In genomic region chr6:73079611-73079955, GRCh38 we compare ENCODE assay signal across 2 cellular contexts.
TF ChIP-seq lines count a peak whose summit lies in the region.

No MANE protein-coding gene starts in this region.

TF ChIP-seq in GM23338, 12 proteins besides CTCF, POLR2A, EP300 and RAD21:
- no peak for TF ChIP-seq ZNF462 (CRISPR knock-in tag; IDR thresholded peaks at IDR 0.05)
- TF ChIP-seq POLR2AphosphoS5 (IDR thresholded peaks at IDR 0.05; ENCODE audit: low read depth): no peak
- TF ChIP-seq CREB1 (CRISPR knock-in tag; IDR thresholded peaks at IDR 0.05; ENCODE audit: low read depth): no peak
- TF ChIP-seq JUNB (IDR thresholded peaks at IDR 0.05; ENCODE audit: unreplicated experiment): no peak
- TF ChIP-seq EZH2phosphoT487 (IDR thresholded peaks at IDR 0.05; ENCODE audit: unreplicated experiment): no peak
- no peak for TF ChIP-seq NANOG (IDR thresholded peaks at IDR 0.05; ENCODE audit: borderline replicate concordance)
- TF ChIP-seq EZH2 (IDR thresholded peaks at IDR 0.05; ENCODE audit: low read depth, unreplicated experiment): no peak
- TF ChIP-seq ETS1 (IDR thresholded peaks at IDR 0.05): no peak
- TF ChIP-seq ZNF331 (CRISPR knock-in tag; IDR thresholded peaks at IDR 0.05; ENCODE audit: low read depth): no peak
- no peak for TF ChIP-seq ZNF114 (CRISPR knock-in tag; IDR thresholded peaks at IDR 0.05)
- no peak for TF ChIP-seq STAT1 (IDR thresholded peaks at IDR 0.05; ENCODE audit: unreplicated experiment)
- TF ChIP-seq REST (IDR thresholded peaks at IDR 0.05; ENCODE audit: unreplicated experiment): no peak

TF ChIP-seq in SK-N-SH, 30 proteins besides CTCF, POLR2A, EP300 and RAD21 (continued from another document):
- TF ChIP-seq PBX3 (IDR thresholded peaks at IDR 0.05) (peak; percentile 76), USF2 (IDR thresholded peaks at IDR 0.05; ENCODE audit: borderline replicate concordance, low read depth, low read length) (no peak), FOSL2 (IDR thresholded peaks at IDR 0.05; ENCODE audit: borderline replicate concordance, low read depth) (peak; percentile 58; the same call in 1 of the 2 replicates), MEF2A (IDR thresholded peaks at IDR 0.05; ENCODE audit: borderline replicate concordance, low read depth) (no peak), JUND (IDR thresholded peaks at IDR 0.05) (peak; percentile 69)
